Comparison of ENCODE assay signal across 1 cellular context in genomic region chr4:82268050-82268825, GRCh38.
TF ChIP-seq lines count a peak whose summit lies in the region.

No MANE protein-coding gene starts in this region.

TF ChIP-seq in GM23338, 12 proteins besides CTCF, POLR2A, EP300 and RAD21 (continued from another document):
- TF ChIP-seq ZNF462 (CRISPR knock-in tag; IDR thresholded peaks at IDR 0.05), result no peak
- TF ChIP-seq EZH2 (IDR thresholded peaks at IDR 0.05; ENCODE audit: low read depth, unreplicated experiment), result no peak
